11 cellular contexts compared by ENCODE assay signal in genomic region chr6:81894788-81895221, GRCh38.
DNase-seq lines count a peak whose midpoint lies in the region; ATAC-seq and TF ChIP-seq lines count a peak whose summit lies in the region.
"Had no signal": no experiment of that assay in that cellular context is flagged by ENCODE, and none has a peak within 500 bp of the region (broad histone marks: within the 10 kb centered on the region; RNA-seq: fewer than 3 reads in every experiment).

No MANE protein-coding gene starts in this region.

- H3K4me1 Mint-ChIP-seq in activated CD4-positive, alpha-beta T cell treated with anti-CD3 and anti-CD28 coated beads for 36 hours: no peaks in the 10 kb centered on the region

- no peak for ATAC-seq in activated CD4-positive, alpha-beta T cell treated with anti-CD3 and anti-CD28 coated beads for 36 hours
- ATAC-seq in GM18907 (IDR thresholded peaks at IDR 0.05; ENCODE audit: unreplicated experiment): no peak

- no peak overlapping the region for H3K27ac Mint-ChIP-seq in activated CD4-positive, alpha-beta T cell treated with anti-CD3 and anti-CD28 coated beads for 36 hours
- H3K27ac Mint-ChIP-seq: dendritic cell treated with granulocyte-macrophage colony-stimulating factor and Interleukin-4, amounts not matched to agents 40 ng/mL and 50 ng/mL, for 4 days had no signal

- H3K27me3 ChIP-seq in muscle layer of colon (ENCODE audit: control insufficient read depth in 1 of 2, insufficient read depth in 2 of 2, low read length in 2 of 2): no peaks in the 10 kb centered on the region

- no peak overlapping the region for H3K9ac ChIP-seq in muscle layer of colon (ENCODE audit: low read length)

- H3K27me3 Mint-ChIP-seq in activated CD4-positive, alpha-beta T cell treated with anti-CD3 and anti-CD28 coated beads for 36 hours: no peaks in the 10 kb centered on the region
- H3K27me3 Mint-ChIP-seq: dendritic cell treated with granulocyte-macrophage colony-stimulating factor and Interleukin-4, amounts not matched to agents 40 ng/mL and 50 ng/mL, for 4 days had no signal

- CTCF ChIA-PET in activated CD4-positive, alpha-beta T cell treated with anti-CD3 and anti-CD28 coated beads for 36 hours (lab: Charles Lee): no interaction called here

- H3K9me3 ChIP-seq in muscle layer of colon (ENCODE audit: low read length): no peaks in the 10 kb centered on the region

- H3K36me3 ChIP-seq in muscle layer of colon (ENCODE audit: insufficient read depth, low read length): no peaks in the 10 kb centered on the region

- intact Hi-C loops in activated CD4-positive, alpha-beta T cell treated with anti-CD3 and anti-CD28 coated beads for 36 hours (cut with DNase I, micrococcal nuclease): no loop called here

- POLR2A ChIA-PET in activated CD4-positive, alpha-beta T cell treated with anti-CD3 and anti-CD28 coated beads for 36 hours (lab: Charles Lee): no interaction called here

- no peak for TF ChIP-seq CTCF in fibroblast of pulmonary artery (IDR thresholded peaks at IDR 0.05; ENCODE audit: low read length, missing control alignments)

- peaks cover 8% of the 10 kb centered on the region for H3K4me1 ChIP-seq in muscle layer of colon (ENCODE audit: insufficient read depth, low read length)

- no peaks in the 10 kb centered on the region for H3K36me3 Mint-ChIP-seq in activated CD4-positive, alpha-beta T cell treated with anti-CD3 and anti-CD28 coated beads for 36 hours (ENCODE audit: low read depth)

- H3K9me3 Mint-ChIP-seq in activated CD4-positive, alpha-beta T cell treated with anti-CD3 and anti-CD28 coated beads for 36 hours (ENCODE audit: low read depth): no peaks in the 10 kb centered on the region
- H3K9me3 Mint-ChIP-seq: dendritic cell treated with granulocyte-macrophage colony-stimulating factor and Interleukin-4, amounts not matched to agents 40 ng/mL and 50 ng/mL, for 4 days had no signal

- peak overlapping the region; percentile 15 for H3K4me3 ChIP-seq in fibroblast of pulmonary artery (replicated peaks; ENCODE audit: low read depth, low read length)
- no peak overlapping the region for H3K4me3 ChIP-seq in muscle layer of colon (ENCODE audit: low read depth in 1 of 2, low read length in 2 of 2)

- DNase-seq in SHP77 (lab: John Stamatoyannopoulos, UW): peak; percentile 11 to 24
- DNase-seq in SHP77 treated with DMSO at 0.1 percent for 48 hours (lab: John Stamatoyannopoulos, UW): no peak
- DNase-seq in fibroblast of pulmonary artery (ENCODE audit: low read depth): no peak
- DNase-seq in activated CD4-positive, alpha-beta T cell treated with anti-CD3 and anti-CD28 coated beads for 36 hours: no peak
- DNase-seq in activated CD8-positive, alpha-beta memory T cell treated with anti-CD3 and anti-CD28 coated beads, Interleukin-2, amount 50 U/mL, for 48 hours: no peak
- DNase-seq in activated CD4-positive, alpha-beta T cell treated with anti-CD3 and anti-CD28 coated beads for 4 hours: no peak
- DNase-seq: NCI-H2029 treated with DMSO at 0.1 percent for 48 hours had no signal

- H3K27ac ChIP-seq in muscle layer of colon (ENCODE audit: low read depth, low read length): peak overlapping the region; percentile 30
- H3K27ac ChIP-seq: SK-N-MC had no signal

- H3K4me3 Mint-ChIP-seq in activated CD4-positive, alpha-beta T cell treated with anti-CD3 and anti-CD28 coated beads for 36 hours: no peak overlapping the region
- H3K4me3 Mint-ChIP-seq: dendritic cell treated with granulocyte-macrophage colony-stimulating factor and Interleukin-4, amounts not matched to agents 40 ng/mL and 50 ng/mL, for 4 days had no signal

Comparison
In these comparisons a context has a peak if more than half of its experiments do, and no peak if none do; other contexts are left out.
1. DNase-seq: peak in SHP77 (2 of 2); none in SHP77 treated with DMSO at 0.1 percent for 48 hours (single experiment), fibroblast of pulmonary artery (single experiment), activated CD4-positive, alpha-beta T cell treated with anti-CD3 and anti-CD28 coated beads for 36 hours (single experiment), activated CD8-positive, alpha-beta memory T cell treated with anti-CD3 and anti-CD28 coated beads, Interleukin-2, amount 50 U/mL, for 48 hours (single experiment) and activated CD4-positive, alpha-beta T cell treated with anti-CD3 and anti-CD28 coated beads for 4 hours (0 of 2).